Comparison of ENCODE assay signal across 20 cellular contexts in genomic region chr3:191783039-191783438, GRCh38.
A peak's percentile ranks its signal among the peaks of the same experiment; 100 is the strongest.
DNase-seq lines count a peak whose midpoint lies in the region; ATAC-seq, FAIRE-seq and TF ChIP-seq lines count a peak whose summit lies in the region.
"Had no signal": no experiment of that assay in that cellular context is flagged by ENCODE, and none has a peak within 500 bp of the region (broad histone marks: within the 10 kb centered on the region; RNA-seq: fewer than 3 reads in every experiment).

No MANE protein-coding gene starts in this region.

- BruUV-seq in PC-3 (replicated peaks; lab: Mats Ljungman, UMichigan) = no TSS peak

- peak overlapping the region; percentile 34 for H3K27ac Mint-ChIP-seq in activated T-cell treated with anti-CD3 and anti-CD28 coated beads, Interleukin-2, amount 50 U/mL, for 72 hours
- H3K27ac Mint-ChIP-seq in activated T-cell treated with anti-CD3 and anti-CD28 coated beads, Interleukin-2, amount 50 U/mL, for 24 hours = no peak overlapping the region
- H3K27ac Mint-ChIP-seq: CD4-positive, alpha-beta T cell; GM23338; H9 had no signal

- H3K9me3 ChIP-seq in PC-3 (ENCODE audit: low read length) (no peaks in the 10 kb centered on the region), pancreas (no peaks in the 10 kb centered on the region)
- H3K9me3 ChIP-seq: A549 had no signal

- CTCF ChIA-PET in PC-3 (lab: Charles Lee) = no interaction called here

- TF ChIP-seq CTCF in PC-3 (conservative IDR thresholded peaks at IDR 0.05; ENCODE audit: low read depth, low read length) (no peak), bronchial epithelial cell (IDR thresholded peaks at IDR 0.05; ENCODE audit: insufficient read depth, low read length, severe bottlenecking) (no peak), pancreas (IDR thresholded peaks at IDR 0.05) (no peak)

- FAIRE-seq in bronchial epithelial cell (lab: Jason Lieb, UNC) = no peak
- FAIRE-seq in pancreas (lab: Jason Lieb, UNC) = peak; percentile 26
- FAIRE-seq: A549, D721Med had no signal

- no peaks in the 10 kb centered on the region for H3K9me2 ChIP-seq in PC-3 (replicated peaks; ENCODE audit: low read length)

- H3K9me3 Mint-ChIP-seq in activated T-cell treated with anti-CD3 and anti-CD28 coated beads, Interleukin-2, amount 50 U/mL, for 72 hours = peaks cover 0 to 6% of the 10 kb centered on the region in 2 donors
- peaks cover 6% of the 10 kb centered on the region for H3K9me3 Mint-ChIP-seq in activated T-cell treated with anti-CD3 and anti-CD28 coated beads, Interleukin-2, amount 50 U/mL, for 24 hours
- H3K9me3 Mint-ChIP-seq: CD4-positive, alpha-beta T cell had no signal

- no peak for DNase-seq in activated T-cell treated with anti-CD3 and anti-CD28 coated beads, Interleukin-2, amount 50 U/mL, for 72 hours
- no peak for DNase-seq in activated T-cell treated with anti-CD3 and anti-CD28 coated beads, Interleukin-2, amount 50 U/mL, for 24 hours
- peak; percentile 22 for DNase-seq in PC-3
- peak; percentile 64 for DNase-seq in bronchial epithelial cell (ENCODE audit: low read depth)
- no peak for DNase-seq in pancreas
- no peak for DNase-seq in substantia nigra (lab: John Stamatoyannopoulos, UW)
- no peak for DNase-seq in NCI-H2171 treated with DMSO at 0.1 percent for 48 hours (lab: John Stamatoyannopoulos, UW)
- DNase-seq: AML-193; Caco-2; CD4-positive, alpha-beta T cell; DMS153; DMS79; GF-D8; H9 had no signal

- H3K79me2 ChIP-seq in PC-3 (ENCODE audit: low read length) = no peaks in the 10 kb centered on the region

- POLR2A ChIA-PET in PC-3 (lab: Charles Lee; ENCODE audit: unreplicated experiment) = no interaction called here

- H4K20me1 ChIP-seq in PC-3 (ENCODE audit: low read length) = no peaks in the 10 kb centered on the region

- H2AFZ ChIP-seq in PC-3 (ENCODE audit: low read length) = no peak overlapping the region
- H2AFZ ChIP-seq: GM23338 had no signal

- no peak overlapping the region for H3K4me3 Mint-ChIP-seq in activated T-cell treated with anti-CD3 and anti-CD28 coated beads, Interleukin-2, amount 50 U/mL, for 72 hours
- H3K4me3 Mint-ChIP-seq in activated T-cell treated with anti-CD3 and anti-CD28 coated beads, Interleukin-2, amount 50 U/mL, for 24 hours = no peak overlapping the region
- H3K4me3 Mint-ChIP-seq: CD4-positive, alpha-beta T cell; GM23338; H9 had no signal

- intact Hi-C loops in PC-3 (cut with micrococcal nuclease) = no loop called here
- intact Hi-C loops in pancreas (cut with DNase I) = no loop called here

- no peak overlapping the region for H3K4me2 ChIP-seq in PC-3 (ENCODE audit: low read length)
- H3K4me2 ChIP-seq: A549, GM23338 had no signal

- no peaks in the 10 kb centered on the region for H3K27me3 Mint-ChIP-seq in activated T-cell treated with anti-CD3 and anti-CD28 coated beads, Interleukin-2, amount 50 U/mL, for 72 hours (ENCODE audit: low read depth)
- no peaks in the 10 kb centered on the region for H3K27me3 Mint-ChIP-seq in activated T-cell treated with anti-CD3 and anti-CD28 coated beads, Interleukin-2, amount 50 U/mL, for 24 hours
- H3K27me3 Mint-ChIP-seq: CD4-positive, alpha-beta T cell had no signal

- H3K27ac ChIP-seq in PC-3 (ENCODE audit: low read length) (no peak overlapping the region), pancreas (no peak overlapping the region), substantia nigra (ENCODE audit: low read depth, low read length, poor library complexity, severe bottlenecking) (no peak overlapping the region)
- H3K27ac ChIP-seq: 22Rv1, A549, C4-2B had no signal

- no peak for ATAC-seq in activated T-cell treated with anti-CD3 and anti-CD28 coated beads, Interleukin-2, amount 50 U/mL, for 72 hours (replicated peaks in 1 of 2)
- ATAC-seq in PC-3 (no peak), pancreas (no peak), GM18511 (IDR thresholded peaks at IDR 0.05; ENCODE audit: unreplicated experiment) (no peak)
- ATAC-seq: A549, GM23338 had no signal

- H3F3A ChIP-seq in PC-3 (ENCODE audit: low read length, unreplicated experiment) = no peaks in the 10 kb centered on the region

- no peaks in the 10 kb centered on the region for H3K4me1 Mint-ChIP-seq in activated T-cell treated with anti-CD3 and anti-CD28 coated beads, Interleukin-2, amount 50 U/mL, for 72 hours (ENCODE audit: low read depth)
- no peaks in the 10 kb centered on the region for H3K4me1 Mint-ChIP-seq in activated T-cell treated with anti-CD3 and anti-CD28 coated beads, Interleukin-2, amount 50 U/mL, for 24 hours (ENCODE audit: low read depth)

- no peaks in the 10 kb centered on the region for H3K27me3 ChIP-seq in PC-3 (ENCODE audit: low read length)
- no peaks in the 10 kb centered on the region for H3K27me3 ChIP-seq in bronchial epithelial cell (ENCODE audit: control insufficient read depth, insufficient read depth, low read length)
- no peaks in the 10 kb centered on the region for H3K27me3 ChIP-seq in pancreas

- H3K36me3 ChIP-seq in PC-3 (ENCODE audit: low read depth, low read length) (no peaks in the 10 kb centered on the region), bronchial epithelial cell (ENCODE audit: control insufficient read depth, insufficient read depth, low read length) (no peaks in the 10 kb centered on the region), pancreas (no peaks in the 10 kb centered on the region)

- no peak overlapping the region for H3K9ac ChIP-seq in PC-3 (ENCODE audit: low read length)

- no peaks in the 10 kb centered on the region for H3K36me3 Mint-ChIP-seq in activated T-cell treated with anti-CD3 and anti-CD28 coated beads, Interleukin-2, amount 50 U/mL, for 72 hours (ENCODE audit: insufficient read depth in 2 of 2)
- no peaks in the 10 kb centered on the region for H3K36me3 Mint-ChIP-seq in activated T-cell treated with anti-CD3 and anti-CD28 coated beads, Interleukin-2, amount 50 U/mL, for 24 hours (ENCODE audit: low read depth)

- H3K4me3 ChIP-seq in PC-3 (ENCODE audit: low read length) (no peak overlapping the region), bronchial epithelial cell (ENCODE audit: low read depth, low read length) (no peak overlapping the region), pancreas (no peak overlapping the region)
- H3K4me3 ChIP-seq: A549, GM23338 had no signal

- H3K4me1 ChIP-seq in PC-3 (ENCODE audit: insufficient read depth, low read length) (no peaks in the 10 kb centered on the region), pancreas (peaks cover 0 to 2% (median 0%) of the 10 kb centered on the region in 3 donors)
- H3K4me1 ChIP-seq: A549, Caco-2 had no signal

Comparison
In these comparisons a context has a peak if more than half of its experiments do, and no peak if none do; other contexts are left out.
1. DNase-seq: peak in PC-3 (single experiment) and bronchial epithelial cell (single experiment); none in activated T-cell treated with anti-CD3 and anti-CD28 coated beads, Interleukin-2, amount 50 U/mL, for 72 hours (0 of 2), activated T-cell treated with anti-CD3 and anti-CD28 coated beads, Interleukin-2, amount 50 U/mL, for 24 hours (single experiment), pancreas (0 of 6), substantia nigra (0 of 49) and NCI-H2171 treated with DMSO at 0.1 percent for 48 hours (single experiment).